ENCODE assay signal across 1 cellular context in the genomic region with DNA sequence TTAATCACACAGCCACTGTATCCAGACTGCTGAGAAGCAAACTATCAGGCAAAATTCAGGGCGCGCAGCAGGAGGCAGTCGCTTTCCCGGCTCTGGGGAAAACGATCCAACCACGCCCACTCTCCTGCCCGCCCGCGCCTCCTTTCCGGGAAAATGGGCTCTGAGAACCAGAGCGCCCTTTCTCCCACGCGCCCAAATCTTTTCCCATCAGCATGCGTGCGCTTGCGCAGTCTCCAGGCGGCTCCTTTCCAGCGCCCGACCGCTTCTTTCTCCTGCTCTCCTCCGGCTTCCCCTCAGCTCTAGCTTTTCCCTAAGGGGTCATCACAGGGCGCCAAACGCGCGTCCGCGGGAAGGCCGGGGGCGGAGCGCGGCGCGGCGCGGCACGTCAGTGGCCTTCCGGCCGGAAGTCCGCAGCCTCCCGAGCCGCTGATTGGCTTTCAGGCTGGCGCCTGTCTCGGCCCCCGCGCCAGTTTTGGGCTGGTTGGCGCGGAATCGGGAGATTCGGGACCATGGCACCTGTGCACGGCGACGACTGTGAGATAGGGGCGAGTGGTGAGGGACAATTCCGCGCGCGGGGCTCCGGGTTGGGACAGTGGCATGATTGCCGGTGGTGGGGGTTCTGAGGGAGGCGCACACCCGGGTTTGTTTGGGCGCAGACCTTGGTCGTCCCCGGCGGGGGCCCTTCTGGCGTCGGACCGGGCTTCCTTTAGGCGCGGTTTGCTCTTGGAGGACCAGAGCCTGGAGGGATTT.
A peak's percentile ranks its signal among the peaks of the same experiment; 100 is the strongest.
TF ChIP-seq lines count a peak whose summit lies in the region.

A gene with protein sequence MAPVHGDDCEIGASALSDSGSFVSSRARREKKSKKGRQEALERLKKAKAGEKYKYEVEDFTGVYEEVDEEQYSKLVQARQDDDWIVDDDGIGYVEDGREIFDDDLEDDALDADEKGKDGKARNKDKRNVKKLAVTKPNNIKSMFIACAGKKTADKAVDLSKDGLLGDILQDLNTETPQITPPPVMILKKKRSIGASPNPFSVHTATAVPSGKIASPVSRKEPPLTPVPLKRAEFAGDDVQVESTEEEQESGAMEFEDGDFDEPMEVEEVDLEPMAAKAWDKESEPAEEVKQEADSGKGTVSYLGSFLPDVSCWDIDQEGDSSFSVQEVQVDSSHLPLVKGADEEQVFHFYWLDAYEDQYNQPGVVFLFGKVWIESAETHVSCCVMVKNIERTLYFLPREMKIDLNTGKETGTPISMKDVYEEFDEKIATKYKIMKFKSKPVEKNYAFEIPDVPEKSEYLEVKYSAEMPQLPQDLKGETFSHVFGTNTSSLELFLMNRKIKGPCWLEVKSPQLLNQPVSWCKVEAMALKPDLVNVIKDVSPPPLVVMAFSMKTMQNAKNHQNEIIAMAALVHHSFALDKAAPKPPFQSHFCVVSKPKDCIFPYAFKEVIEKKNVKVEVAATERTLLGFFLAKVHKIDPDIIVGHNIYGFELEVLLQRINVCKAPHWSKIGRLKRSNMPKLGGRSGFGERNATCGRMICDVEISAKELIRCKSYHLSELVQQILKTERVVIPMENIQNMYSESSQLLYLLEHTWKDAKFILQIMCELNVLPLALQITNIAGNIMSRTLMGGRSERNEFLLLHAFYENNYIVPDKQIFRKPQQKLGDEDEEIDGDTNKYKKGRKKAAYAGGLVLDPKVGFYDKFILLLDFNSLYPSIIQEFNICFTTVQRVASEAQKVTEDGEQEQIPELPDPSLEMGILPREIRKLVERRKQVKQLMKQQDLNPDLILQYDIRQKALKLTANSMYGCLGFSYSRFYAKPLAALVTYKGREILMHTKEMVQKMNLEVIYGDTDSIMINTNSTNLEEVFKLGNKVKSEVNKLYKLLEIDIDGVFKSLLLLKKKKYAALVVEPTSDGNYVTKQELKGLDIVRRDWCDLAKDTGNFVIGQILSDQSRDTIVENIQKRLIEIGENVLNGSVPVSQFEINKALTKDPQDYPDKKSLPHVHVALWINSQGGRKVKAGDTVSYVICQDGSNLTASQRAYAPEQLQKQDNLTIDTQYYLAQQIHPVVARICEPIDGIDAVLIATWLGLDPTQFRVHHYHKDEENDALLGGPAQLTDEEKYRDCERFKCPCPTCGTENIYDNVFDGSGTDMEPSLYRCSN (N-terminal part only) (plus strand): TSS at position 466 of the 750 bp plus-strand sequence. CDS start 44 bp downstream, at position 510.

TF ChIP-seq in GM23338, 12 proteins besides CTCF, POLR2A, EP300 and RAD21:
- TF ChIP-seq STAT1 (IDR thresholded peaks at IDR 0.05; ENCODE audit: unreplicated experiment) (no peak), POLR2AphosphoS5 (IDR thresholded peaks at IDR 0.05; ENCODE audit: low read depth) (peak; percentile 68), ZNF114 (CRISPR knock-in tag; IDR thresholded peaks at IDR 0.05) (no peak), ZNF331 (CRISPR knock-in tag; IDR thresholded peaks at IDR 0.05; ENCODE audit: low read depth) (no peak), CREB1 (CRISPR knock-in tag; IDR thresholded peaks at IDR 0.05; ENCODE audit: low read depth) (peak; percentile 97)
- TF ChIP-seq, protein P1, sequence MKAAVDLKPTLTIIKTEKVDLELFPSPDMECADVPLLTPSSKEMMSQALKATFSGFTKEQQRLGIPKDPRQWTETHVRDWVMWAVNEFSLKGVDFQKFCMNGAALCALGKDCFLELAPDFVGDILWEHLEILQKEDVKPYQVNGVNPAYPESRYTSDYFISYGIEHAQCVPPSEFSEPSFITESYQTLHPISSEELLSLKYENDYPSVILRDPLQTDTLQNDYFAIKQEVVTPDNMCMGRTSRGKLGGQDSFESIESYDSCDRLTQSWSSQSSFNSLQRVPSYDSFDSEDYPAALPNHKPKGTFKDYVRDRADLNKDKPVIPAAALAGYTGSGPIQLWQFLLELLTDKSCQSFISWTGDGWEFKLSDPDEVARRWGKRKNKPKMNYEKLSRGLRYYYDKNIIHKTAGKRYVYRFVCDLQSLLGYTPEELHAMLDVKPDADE (IDR thresholded peaks at IDR 0.05), result peak; percentile 45; the same call in 1 of the 2 replicates
- TF ChIP-seq, protein P2, sequence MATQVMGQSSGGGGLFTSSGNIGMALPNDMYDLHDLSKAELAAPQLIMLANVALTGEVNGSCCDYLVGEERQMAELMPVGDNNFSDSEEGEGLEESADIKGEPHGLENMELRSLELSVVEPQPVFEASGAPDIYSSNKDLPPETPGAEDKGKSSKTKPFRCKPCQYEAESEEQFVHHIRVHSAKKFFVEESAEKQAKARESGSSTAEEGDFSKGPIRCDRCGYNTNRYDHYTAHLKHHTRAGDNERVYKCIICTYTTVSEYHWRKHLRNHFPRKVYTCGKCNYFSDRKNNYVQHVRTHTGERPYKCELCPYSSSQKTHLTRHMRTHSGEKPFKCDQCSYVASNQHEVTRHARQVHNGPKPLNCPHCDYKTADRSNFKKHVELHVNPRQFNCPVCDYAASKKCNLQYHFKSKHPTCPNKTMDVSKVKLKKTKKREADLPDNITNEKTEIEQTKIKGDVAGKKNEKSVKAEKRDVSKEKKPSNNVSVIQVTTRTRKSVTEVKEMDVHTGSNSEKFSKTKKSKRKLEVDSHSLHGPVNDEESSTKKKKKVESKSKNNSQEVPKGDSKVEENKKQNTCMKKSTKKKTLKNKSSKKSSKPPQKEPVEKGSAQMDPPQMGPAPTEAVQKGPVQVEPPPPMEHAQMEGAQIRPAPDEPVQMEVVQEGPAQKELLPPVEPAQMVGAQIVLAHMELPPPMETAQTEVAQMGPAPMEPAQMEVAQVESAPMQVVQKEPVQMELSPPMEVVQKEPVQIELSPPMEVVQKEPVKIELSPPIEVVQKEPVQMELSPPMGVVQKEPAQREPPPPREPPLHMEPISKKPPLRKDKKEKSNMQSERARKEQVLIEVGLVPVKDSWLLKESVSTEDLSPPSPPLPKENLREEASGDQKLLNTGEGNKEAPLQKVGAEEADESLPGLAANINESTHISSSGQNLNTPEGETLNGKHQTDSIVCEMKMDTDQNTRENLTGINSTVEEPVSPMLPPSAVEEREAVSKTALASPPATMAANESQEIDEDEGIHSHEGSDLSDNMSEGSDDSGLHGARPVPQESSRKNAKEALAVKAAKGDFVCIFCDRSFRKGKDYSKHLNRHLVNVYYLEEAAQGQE (IDR thresholded peaks at IDR 0.05; ENCODE audit: unreplicated experiment), result no peak
